Comparison of ENCODE assay signal across 1 cellular context in genomic region chr6:168054663-168055560, GRCh38.
TF ChIP-seq lines count a peak whose summit lies in the region.

No MANE protein-coding gene starts in this region.

TF ChIP-seq in H1, 55 proteins besides CTCF, POLR2A, EP300 and RAD21:
- TF ChIP-seq SIRT6 (IDR thresholded peaks at IDR 0.05; ENCODE audit: low read length) (no peak), SP4 (IDR thresholded peaks at IDR 0.05; ENCODE audit: low read length) (no peak)
TF ChIP-seq in H1: peak in this region for 0.
